Comparison of ENCODE assay signal across 8 cellular contexts in the genomic region with DNA sequence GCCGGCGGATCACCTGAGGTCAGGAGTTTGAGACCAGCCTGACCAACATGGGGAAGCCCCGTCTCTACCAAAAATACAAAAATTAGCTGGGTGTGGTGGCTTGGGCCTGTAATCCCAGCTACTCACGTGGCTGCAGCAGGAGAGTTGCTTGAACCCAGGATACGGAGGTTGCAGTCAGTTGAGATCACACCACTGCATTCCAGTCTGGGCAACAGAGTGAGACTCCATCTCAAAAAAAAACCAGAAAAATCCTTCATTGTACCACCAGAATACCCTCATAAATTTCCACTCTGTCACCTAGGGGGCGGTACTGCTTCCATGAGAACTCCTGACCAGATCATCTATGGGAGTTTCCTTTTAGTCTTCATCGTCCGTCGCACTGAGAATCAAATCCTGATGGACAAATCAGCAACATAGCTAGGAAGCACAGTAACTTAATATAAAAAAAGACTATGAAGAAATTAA.
DNase-seq lines count a peak whose midpoint lies in the region; ATAC-seq and TF ChIP-seq lines count a peak whose summit lies in the region.

No MANE protein-coding gene starts in this region.

- H3K27ac Mint-ChIP-seq in activated T-helper 1 cell treated with anti-CD3 and anti-CD28 coated beads, Interleukin-12 subunit alpha, Interleukin-12 subunit beta, Interleukin-2, Interleukin-4 antibody, amounts not matched to agents 30 ng/mL and 10 ng/mL and 1 ng/mL, durations not matched to agents 14 hours and 24 hours and 36 hours = peak overlapping the region; percentile 98

- DNase-seq in GM10266 (ENCODE audit: extremely low spot score) (no peak), Kasumi-1 (lab: John Stamatoyannopoulos, UW) (peak; percentile 60 to 71), right lobe of liver (no peak), SHP77 treated with DMSO at 0.1 percent for 48 hours (lab: John Stamatoyannopoulos, UW) (no peak), coronary artery (ENCODE audit: low spot score) (no peak), UCSD-AML1 (lab: John Stamatoyannopoulos, UW; ENCODE audit: unreplicated experiment) (no peak)
- DNase-seq in activated T-helper 1 cell treated with anti-CD3 and anti-CD28 coated beads, Interleukin-12 subunit alpha, Interleukin-12 subunit beta, Interleukin-2, Interleukin-4 antibody, amounts not matched to agents 30 ng/mL and 10 ng/mL and 1 ng/mL, durations not matched to agents 14 hours and 24 hours and 36 hours (ENCODE audit: low spot score) = peak; percentile 49

- H3K4me3 ChIP-seq in right lobe of liver (no peak overlapping the region), coronary artery (no peak overlapping the region)

- ATAC-seq in right lobe of liver (peak in 2 of 4 donors; percentile 7 to 18), HG02588 (IDR thresholded peaks at IDR 0.05; ENCODE audit: unreplicated experiment) (no peak)

- intact Hi-C loops in activated T-helper 1 cell treated with anti-CD3 and anti-CD28 coated beads, Interleukin-12 subunit alpha, Interleukin-12 subunit beta, Interleukin-2, Interleukin-4 antibody, amounts not matched to agents 30 ng/mL and 10 ng/mL and 1 ng/mL, durations not matched to agents 14 hours and 24 hours and 36 hours (cut with micrococcal nuclease) = loop anchor here (1.0 to 5.0 kb wide), 3 partner anchors 11 to 368 kb away; partner anchors contain the start of gene MKLN1
- intact Hi-C loops in right lobe of liver (cut with DNase I) = no loop called here

- peak overlapping the region in 2 of 3 donors; percentile 14 to 65 for H3K27ac ChIP-seq in right lobe of liver
- no peak overlapping the region for H3K27ac ChIP-seq in coronary artery

- H3K27me3 Mint-ChIP-seq in activated T-helper 1 cell treated with anti-CD3 and anti-CD28 coated beads, Interleukin-12 subunit alpha, Interleukin-12 subunit beta, Interleukin-2, Interleukin-4 antibody, amounts not matched to agents 30 ng/mL and 10 ng/mL and 1 ng/mL, durations not matched to agents 14 hours and 24 hours and 36 hours (ENCODE audit: insufficient read depth) = no peaks in the 10 kb centered on the region

- H3K9me3 ChIP-seq in right lobe of liver = no peaks in the 10 kb centered on the region

- TF ChIP-seq CTCF in GM10266 (IDR thresholded peaks at IDR 0.05; ENCODE audit: control insufficient read depth, insufficient read depth, low read depth, missing control alignments) (peak; percentile 67), right lobe of liver (IDR thresholded peaks at IDR 0.05) (peak in 3 of 4 donors; percentile 25 to 26 (median 26)), coronary artery (IDR thresholded peaks at IDR 0.05) (no peak)

- peak overlapping the region; percentile 92 for H3K4me3 Mint-ChIP-seq in activated T-helper 1 cell treated with anti-CD3 and anti-CD28 coated beads, Interleukin-12 subunit alpha, Interleukin-12 subunit beta, Interleukin-2, Interleukin-4 antibody, amounts not matched to agents 30 ng/mL and 10 ng/mL and 1 ng/mL, durations not matched to agents 14 hours and 24 hours and 36 hours

- H3K36me3 Mint-ChIP-seq in activated T-helper 1 cell treated with anti-CD3 and anti-CD28 coated beads, Interleukin-12 subunit alpha, Interleukin-12 subunit beta, Interleukin-2, Interleukin-4 antibody, amounts not matched to agents 30 ng/mL and 10 ng/mL and 1 ng/mL, durations not matched to agents 14 hours and 24 hours and 36 hours (ENCODE audit: low read depth) = peaks cover 50% of the 10 kb centered on the region

- no peaks in the 10 kb centered on the region for H3K36me3 ChIP-seq in right lobe of liver

- TF ChIP-seq POLR2A in right lobe of liver (IDR thresholded peaks at IDR 0.05) = no peak

- H3K4me1 ChIP-seq in right lobe of liver = peaks cover 0 to 13% (median 0%) of the 10 kb centered on the region in 4 donors

- H3K9me3 Mint-ChIP-seq in activated T-helper 1 cell treated with anti-CD3 and anti-CD28 coated beads, Interleukin-12 subunit alpha, Interleukin-12 subunit beta, Interleukin-2, Interleukin-4 antibody, amounts not matched to agents 30 ng/mL and 10 ng/mL and 1 ng/mL, durations not matched to agents 14 hours and 24 hours and 36 hours = no peaks in the 10 kb centered on the region

- 76% methylated on average over 9 of the region's 9 CpGs for WGBS in right lobe of liver (ENCODE audit: insufficient coverage, low coverage, low lambda C conversion rate, missing lambda C conversion rate)

- H3K4me1 Mint-ChIP-seq in activated T-helper 1 cell treated with anti-CD3 and anti-CD28 coated beads, Interleukin-12 subunit alpha, Interleukin-12 subunit beta, Interleukin-2, Interleukin-4 antibody, amounts not matched to agents 30 ng/mL and 10 ng/mL and 1 ng/mL, durations not matched to agents 14 hours and 24 hours and 36 hours (ENCODE audit: low read depth) = peaks cover 28% of the 10 kb centered on the region

- no peaks in the 10 kb centered on the region for H3K27me3 ChIP-seq in right lobe of liver

Comparison
In these comparisons a context has a peak if more than half of its experiments do, and no peak if none do; other contexts are left out.
1. DNase-seq: peak in Kasumi-1 (2 of 2) and activated T-helper 1 cell treated with anti-CD3 and anti-CD28 coated beads, Interleukin-12 subunit alpha, Interleukin-12 subunit beta, Interleukin-2, Interleukin-4 antibody, amounts not matched to agents 30 ng/mL and 10 ng/mL and 1 ng/mL, durations not matched to agents 14 hours and 24 hours and 36 hours (single experiment); none in GM10266 (single experiment), right lobe of liver (0 of 3), SHP77 treated with DMSO at 0.1 percent for 48 hours (single experiment), coronary artery (single experiment) and UCSD-AML1 (single experiment).
2. H3K27ac ChIP-seq: peak in right lobe of liver (2 of 3); none in coronary artery (0 of 2).